Comparison of ENCODE assay signal across 18 cellular contexts in the genomic region with DNA sequence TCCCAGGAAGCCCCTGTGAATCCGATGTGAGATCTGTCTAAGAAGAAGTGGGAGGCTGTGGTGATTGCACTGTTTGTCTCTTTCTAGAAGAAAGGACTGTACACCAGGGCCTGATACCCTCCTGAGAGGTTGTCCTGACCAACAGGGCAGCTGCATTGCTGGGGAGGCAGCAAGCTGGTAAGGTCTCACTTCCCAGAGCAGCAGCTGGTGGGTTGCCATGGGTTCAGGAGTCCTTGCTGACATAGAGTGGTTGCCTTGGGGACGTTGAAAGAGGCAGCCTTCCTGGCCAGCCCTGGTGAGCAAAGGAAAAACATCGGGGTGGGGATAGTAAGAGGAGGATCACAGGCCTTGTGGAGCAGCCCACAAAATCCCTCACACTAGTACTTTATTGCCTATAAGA.
DNase-seq lines count a peak whose midpoint lies in the region; ATAC-seq and TF ChIP-seq lines count a peak whose summit lies in the region.
"Had no signal": no experiment of that assay in that cellular context is flagged by ENCODE, and none has a peak within 500 bp of the region (broad histone marks: within the 10 kb centered on the region; RNA-seq: fewer than 3 reads in every experiment).

No MANE protein-coding gene starts in this region.

- no peaks in the 10 kb centered on the region for H3K4me1 Mint-ChIP-seq in stimulated activated naive CD8-positive, alpha-beta T cell treated with anti-CD3 and anti-CD28 coated beads, Interleukin-15, amount 100 ng/mL, for 72 hours
- H3K4me1 Mint-ChIP-seq in CD8-positive, alpha-beta T cell (ENCODE audit: low read depth): no peaks in the 10 kb centered on the region
- H3K4me1 Mint-ChIP-seq: activated B cell treated with CpG ODN at 0.5 μM for 24 hours; CD4-positive, CD25-positive, alpha-beta regulatory T cell; mesothelial cell of epicardium had no signal

- intact Hi-C loops in CD8-positive, alpha-beta T cell (cut with DNase I, micrococcal nuclease): no loop called here

- H3K27ac Mint-ChIP-seq in stimulated activated naive CD8-positive, alpha-beta T cell treated with anti-CD3 and anti-CD28 coated beads, Interleukin-15, amount 100 ng/mL, for 72 hours: no peak overlapping the region
- H3K27ac Mint-ChIP-seq in CD8-positive, alpha-beta T cell: no peak overlapping the region
- H3K27ac Mint-ChIP-seq: activated B cell treated with CpG ODN at 0.5 μM for 24 hours; mesothelial cell of epicardium; T-helper 1 cell treated with Interleukin-12 subunit alpha and Interleukin-12 subunit beta and Interleukin-4 antibody, amounts not matched to agents 30 μg/mL and 1 μg/mL, for 36 hours had no signal

- H3K27ac ChIP-seq in CD8-positive, alpha-beta T cell (ENCODE audit: low read depth, low read length): no peak overlapping the region
- H3K27ac ChIP-seq: ascending aorta, thyroid gland had no signal

- no peak for TF ChIP-seq CTCF in BE2C (IDR thresholded peaks at IDR 0.05; ENCODE audit: low read depth, low read length)
- no peak for TF ChIP-seq CTCF in CD8-positive, alpha-beta T cell (IDR thresholded peaks at IDR 0.05)

- CTCF ChIA-PET in CD8-positive, alpha-beta T cell (lab: Charles Lee): no interaction called here

- H3K36me3 Mint-ChIP-seq in CD8-positive, alpha-beta T cell: no peaks in the 10 kb centered on the region
- H3K36me3 Mint-ChIP-seq: CD4-positive, CD25-positive, alpha-beta regulatory T cell; mesothelial cell of epicardium had no signal

- H3K9me3 ChIP-seq in BE2C: no peaks in the 10 kb centered on the region
- no peaks in the 10 kb centered on the region for H3K9me3 ChIP-seq in CD8-positive, alpha-beta T cell (ENCODE audit: low read length)
- H3K9me3 ChIP-seq: ascending aorta, thyroid gland had no signal

- peaks cover 0 to 4% of the 10 kb centered on the region in 2 donors for H3K9me3 Mint-ChIP-seq in stimulated activated naive CD8-positive, alpha-beta T cell treated with anti-CD3 and anti-CD28 coated beads, Interleukin-15, amount 100 ng/mL, for 72 hours
- H3K9me3 Mint-ChIP-seq in CD8-positive, alpha-beta T cell: no peaks in the 10 kb centered on the region
- H3K9me3 Mint-ChIP-seq: activated B cell treated with CpG ODN at 0.5 μM for 24 hours; T-helper 1 cell treated with Interleukin-12 subunit alpha and Interleukin-12 subunit beta and Interleukin-4 antibody, amounts not matched to agents 30 μg/mL and 1 μg/mL, for 36 hours had no signal

- no peaks in the 10 kb centered on the region for H3K4me1 ChIP-seq in BE2C
- H3K4me1 ChIP-seq in CD8-positive, alpha-beta T cell (ENCODE audit: insufficient read depth, low read length): no peaks in the 10 kb centered on the region
- H3K4me1 ChIP-seq: ascending aorta, thyroid gland had no signal

- no peaks in the 10 kb centered on the region for H3K36me3 ChIP-seq in BE2C
- no peaks in the 10 kb centered on the region for H3K36me3 ChIP-seq in CD8-positive, alpha-beta T cell (ENCODE audit: insufficient read depth, low read length)
- H3K36me3 ChIP-seq: ascending aorta, thyroid gland had no signal

- peaks cover 55% of the 10 kb centered on the region for H3K27me3 Mint-ChIP-seq in stimulated activated naive CD8-positive, alpha-beta T cell treated with anti-CD3 and anti-CD28 coated beads, Interleukin-15, amount 100 ng/mL, for 72 hours
- H3K27me3 Mint-ChIP-seq in CD8-positive, alpha-beta T cell (ENCODE audit: low read depth): peaks cover 23% of the 10 kb centered on the region

- POLR2A ChIA-PET in CD8-positive, alpha-beta T cell (lab: Charles Lee): no interaction called here

- no peak overlapping the region for H3K4me3 ChIP-seq in BE2C (ENCODE audit: low read depth, low read length)
- no peak overlapping the region for H3K4me3 ChIP-seq in CD8-positive, alpha-beta T cell (ENCODE audit: low read depth, low read length)
- H3K4me3 ChIP-seq: ascending aorta, thyroid gland had no signal

- no peak overlapping the region for H3K4me3 Mint-ChIP-seq in stimulated activated naive CD8-positive, alpha-beta T cell treated with anti-CD3 and anti-CD28 coated beads, Interleukin-15, amount 100 ng/mL, for 72 hours
- no peak overlapping the region for H3K4me3 Mint-ChIP-seq in CD8-positive, alpha-beta T cell
- H3K4me3 Mint-ChIP-seq: activated B cell treated with CpG ODN at 0.5 μM for 24 hours; CD4-positive, CD25-positive, alpha-beta regulatory T cell; mesothelial cell of epicardium; T-helper 1 cell treated with Interleukin-12 subunit alpha and Interleukin-12 subunit beta and Interleukin-4 antibody, amounts not matched to agents 30 μg/mL and 1 μg/mL, for 36 hours had no signal

- ATAC-seq in stimulated activated naive CD8-positive, alpha-beta T cell treated with anti-CD3 and anti-CD28 coated beads, Interleukin-15, amount 100 ng/mL, for 72 hours: no peak
- no peak for ATAC-seq in CD8-positive, alpha-beta T cell

- DNase-seq in Ammon's horn (ENCODE audit: low spot score): peak; percentile 80
- peak; percentile 70 for DNase-seq in NCI-H1436 (lab: John Stamatoyannopoulos, UW)
- DNase-seq in NCI-H524 treated with DMSO at 0.1 percent for 48 hours (lab: John Stamatoyannopoulos, UW): peak; percentile 71
- peak in 36 of 51 donors; percentile 3 to 78 (median 47) for DNase-seq in hypothalamus (lab: John Stamatoyannopoulos, UW)
- DNase-seq in stimulated activated naive CD8-positive, alpha-beta T cell treated with anti-CD3 and anti-CD28 coated beads, Interleukin-15, amount 100 ng/mL, for 72 hours: no peak
- DNase-seq in BE2C: no peak
- DNase-seq in iPS-NIHi7 (ENCODE audit: extremely low spot score): no peak
- DNase-seq in CD8-positive, alpha-beta T cell: no peak
- DNase-seq: activated B cell treated with CpG ODN at 0.5 μM for 24 hours; activated gamma-delta T cell; CD4-positive, CD25-positive, alpha-beta regulatory T cell; cortex of kidney; H7; stimulated activated CD4-positive, alpha-beta T cell treated with anti-CD3 and anti-CD28 coated beads, Interleukin-4, amount 100 ng/mL, for 1 hour; thyroid gland had no signal

- peaks cover 4% of the 10 kb centered on the region; the same call in 1 of the 2 replicates for H3K27me3 ChIP-seq in BE2C
- H3K27me3 ChIP-seq in CD8-positive, alpha-beta T cell (ENCODE audit: insufficient read depth, low read length): no peaks in the 10 kb centered on the region
- H3K27me3 ChIP-seq: ascending aorta, thyroid gland had no signal

Comparison
In these comparisons a context has a peak if more than half of its experiments do, and no peak if none do; other contexts are left out.
1. DNase-seq: peak in Ammon's horn (single experiment), NCI-H1436 (single experiment), NCI-H524 treated with DMSO at 0.1 percent for 48 hours (single experiment) and hypothalamus (36 of 51); none in stimulated activated naive CD8-positive, alpha-beta T cell treated with anti-CD3 and anti-CD28 coated beads, Interleukin-15, amount 100 ng/mL, for 72 hours (0 of 2), BE2C (single experiment), iPS-NIHi7 (single experiment) and CD8-positive, alpha-beta T cell (0 of 7).